ENCODE assay signal across 1 cellular context in the genomic region with DNA sequence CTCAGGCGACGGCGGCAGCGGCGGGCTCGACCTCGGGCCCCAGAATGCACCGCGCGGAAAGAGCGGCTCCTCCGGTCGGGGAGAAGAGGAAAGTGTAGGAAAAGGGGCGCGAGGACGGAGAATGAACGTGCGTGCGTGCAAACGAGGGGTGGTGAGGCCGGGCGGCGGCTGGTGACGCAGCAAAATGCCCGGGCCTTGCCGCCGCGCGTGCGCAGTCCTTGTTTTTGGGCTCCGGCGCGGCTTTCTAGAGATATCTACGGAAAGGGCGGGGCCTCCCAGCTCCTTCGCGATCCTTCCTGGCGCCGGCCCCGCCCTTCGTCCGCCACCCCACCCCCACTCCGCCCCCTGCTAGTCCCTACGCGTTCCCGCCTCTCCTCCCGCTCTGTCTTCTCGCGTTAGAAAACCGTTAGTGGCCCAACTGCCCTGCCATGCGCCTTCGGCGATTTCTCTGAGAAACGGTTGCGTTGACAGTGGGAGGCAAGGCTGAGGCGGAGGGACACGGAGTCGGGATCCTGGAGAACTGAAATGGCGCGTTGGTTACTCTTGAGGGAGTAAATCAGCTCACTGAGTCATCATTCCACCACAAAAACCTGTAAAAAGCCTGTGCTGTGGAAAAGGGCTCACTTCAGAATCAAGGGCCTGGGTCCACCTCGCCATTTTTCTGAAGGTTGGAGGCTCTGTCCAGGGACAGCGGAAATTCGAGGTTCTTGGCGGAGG.
A peak's percentile ranks its signal among the peaks of the same experiment; 100 is the strongest.
TF ChIP-seq lines count a peak whose summit lies in the region.

Gene PTGES3 (minus strand): TSS at position 156 of the 717 bp plus-strand sequence. CDS start 285 bp downstream, outside the sequence.

TF ChIP-seq in IMR-90, 13 proteins besides CTCF, POLR2A, EP300 and RAD21 (continued from another document):
- TF ChIP-seq NFE2L2 (IDR thresholded peaks at IDR 0.05; ENCODE audit: low read depth, low read length): peak; percentile 91
